ENCODE assay signal across 13 cellular contexts in the genomic region with DNA sequence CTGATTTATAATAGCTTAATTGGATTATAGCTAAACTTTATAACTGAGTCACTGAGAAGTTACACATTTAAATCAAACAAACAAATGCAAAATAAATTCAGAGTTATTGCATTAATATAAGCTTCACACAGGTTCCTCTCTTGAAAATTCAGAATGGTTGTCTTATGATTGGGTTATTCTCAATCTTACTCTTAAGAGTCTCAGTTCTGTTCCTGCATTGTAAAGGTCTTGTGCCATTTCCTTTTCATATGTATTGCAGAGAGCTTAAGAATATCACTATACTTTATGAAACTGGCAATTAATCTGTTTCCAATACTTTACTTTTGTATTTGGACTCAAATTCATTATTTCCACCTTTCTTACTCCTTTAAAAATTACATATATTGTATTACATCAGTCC.
DNase-seq lines count a peak whose midpoint lies in the region; ATAC-seq and TF ChIP-seq lines count a peak whose summit lies in the region.
"Had no signal": no experiment of that assay in that cellular context is flagged by ENCODE, and none has a peak within 500 bp of the region (broad histone marks: within the 10 kb centered on the region; RNA-seq: fewer than 3 reads in every experiment).

No MANE protein-coding gene starts in this region.

- ATAC-seq in GM19025 (IDR thresholded peaks at IDR 0.05; ENCODE audit: low read depth, unreplicated experiment), result peak; percentile 77
- peak; percentile 93 for ATAC-seq in GM21786 (IDR thresholded peaks at IDR 0.05; ENCODE audit: unreplicated experiment)
- ATAC-seq in HG03095 (IDR thresholded peaks at IDR 0.05; ENCODE audit: unreplicated experiment), result peak; percentile 90
- ATAC-seq in body of pancreas, result no peak
- ATAC-seq: psoas muscle had no signal

- no peak overlapping the region for H3K4me3 ChIP-seq in body of pancreas
- H3K4me3 ChIP-seq: psoas muscle had no signal

- no peaks in the 10 kb centered on the region for H3K36me3 ChIP-seq in body of pancreas (replicated peaks in 1 of 2; ENCODE audit: insufficient read depth in 1 of 2, low read depth in 2 of 2)

- H3K27me3 Mint-ChIP-seq in nephron (ENCODE audit: low read depth), result no peaks in the 10 kb centered on the region

- H3K36me3 Mint-ChIP-seq in nephron (ENCODE audit: low read depth), result no peaks in the 10 kb centered on the region

- peaks cover 7% of the 10 kb centered on the region for H3K4me1 Mint-ChIP-seq in nephron

- no peaks in the 10 kb centered on the region for H3K27me3 ChIP-seq in body of pancreas

- TF ChIP-seq POLR2A in body of pancreas (IDR thresholded peaks at IDR 0.05), result no peak

- no peak for DNase-seq in activated CD4-positive, alpha-beta T cell treated with anti-CD3 and anti-CD28 coated beads, Interleukin-2, amount 50 U/mL, for 4 hours
- DNase-seq in body of pancreas, result no peak
- no peak for DNase-seq in ACHN
- DNase-seq: cortex of kidney; NCI-H1092; psoas muscle; stimulated activated CD4-positive, alpha-beta T cell treated with anti-CD3 and anti-CD28 coated beads, Interleukin-4, amount 100 ng/mL, for 4 hours had no signal

- H3K27ac ChIP-seq in body of pancreas, result no peak overlapping the region
- H3K27ac ChIP-seq: C4-2B, psoas muscle, RWPE1 had no signal

- no peaks in the 10 kb centered on the region for H3K4me1 ChIP-seq in body of pancreas
- H3K4me1 ChIP-seq: psoas muscle had no signal

- H3K4me3 Mint-ChIP-seq in nephron, result no peak overlapping the region

- no peaks in the 10 kb centered on the region for H3K9me3 Mint-ChIP-seq in nephron

- TF ChIP-seq CTCF in nephron (IDR thresholded peaks at IDR 0.05; ENCODE audit: unreplicated experiment in 3 of 3) (no peak), body of pancreas (IDR thresholded peaks at IDR 0.05) (no peak)

- no peaks in the 10 kb centered on the region for H3K9me3 ChIP-seq in body of pancreas
- H3K9me3 ChIP-seq: psoas muscle had no signal

- intact Hi-C loops in body of pancreas (cut with DNase I), result no loop called here

- H3K27ac Mint-ChIP-seq in nephron, result peak overlapping the region in 2 of 3 experiments; percentile 58 to 88

- in situ Hi-C loops in ACHN (cut with HindIII; ENCODE audit: low pct_ligation_motif_present, low pct_unique_long_range_greater_than_20kb, low sequenced_read_pairs), result no loop called here
